In the genomic region with DNA sequence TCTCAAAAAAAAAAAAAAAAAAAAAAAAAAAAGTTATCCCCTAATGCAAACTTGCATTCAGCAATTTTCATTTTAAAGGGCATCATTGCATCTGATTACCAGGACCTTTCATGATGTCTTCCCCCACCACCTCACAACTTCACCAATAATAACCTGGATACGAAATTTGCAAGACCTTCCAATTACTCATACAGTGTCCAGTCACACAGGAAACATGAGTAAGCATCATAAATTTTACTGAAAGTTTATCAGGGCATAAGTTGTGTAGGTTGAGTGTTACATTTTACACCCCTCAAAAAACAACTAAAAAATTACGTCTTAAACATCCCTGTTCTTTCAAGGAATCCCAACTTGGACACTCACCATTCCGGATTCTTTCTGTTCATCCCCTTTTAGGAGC, we compare ENCODE assay signal across 24 cellular contexts.
DNase-seq lines count a peak whose midpoint lies in the region; ATAC-seq, FAIRE-seq and TF ChIP-seq lines count a peak whose summit lies in the region.
"Had no signal": no experiment of that assay in that cellular context is flagged by ENCODE, and none has a peak within 500 bp of the region (broad histone marks: within the 10 kb centered on the region; RNA-seq: fewer than 3 reads in every experiment).

No MANE protein-coding gene starts in this region.

- H3K27ac ChIP-seq in brain microvascular endothelial cell (no peak overlapping the region), dorsolateral prefrontal cortex (no peak overlapping the region)
- H3K27ac ChIP-seq: gastrocnemius medialis, hepatocyte had no signal

- in situ Hi-C loops in brain microvascular endothelial cell (cut with HindIII; ENCODE audit: low pct_ligation_motif_present, low sequenced_read_pairs): no loop called here

- H3K27me3 ChIP-seq in brain microvascular endothelial cell (replicated peaks) (no peaks in the 10 kb centered on the region), dorsolateral prefrontal cortex (peaks cover 0 to 3% (median 0%) of the 10 kb centered on the region in 45 donors)
- H3K27me3 ChIP-seq: gastrocnemius medialis, hepatocyte had no signal

- no peak for FAIRE-seq in GM19239 (lab: Jason Lieb, UNC)
- FAIRE-seq: HepG2 had no signal

- H3K36me3 ChIP-seq in brain microvascular endothelial cell (replicated peaks): no peaks in the 10 kb centered on the region
- H3K36me3 ChIP-seq: gastrocnemius medialis had no signal

- no peak for ATAC-seq in GM19455 (IDR thresholded peaks at IDR 0.05; ENCODE audit: unreplicated experiment)
- ATAC-seq: gastrocnemius medialis; GM23338; HepG2; left ventricle myocardium superior; naive thymus-derived CD4-positive, alpha-beta T cell; T-cell had no signal

- TF ChIP-seq CTCF in brain microvascular endothelial cell (IDR thresholded peaks at IDR 0.05; ENCODE audit: low read depth, low read length, missing control alignments) (no peak), dorsolateral prefrontal cortex (IDR thresholded peaks at IDR 0.05 in 54 of 56, conservative IDR thresholded peaks at IDR 0.05 in 2 of 56; ENCODE audit: low read depth in 1 of 56, partially characterized antibody in 56 of 56) (no peak)

- DNase-seq in ELR (ENCODE audit: low read depth) (peak; percentile 64), M059J (ENCODE audit: low read depth) (peak; percentile 87), brain microvascular endothelial cell (peak; percentile 4), kidney tubule cell (ENCODE audit: low spot score) (peak; percentile 33), GM19239 (ENCODE audit: insufficient read length, low spot score) (no peak), dorsolateral prefrontal cortex (no peak)
- DNase-seq: activated CD4-positive, alpha-beta memory T cell treated with anti-CD3 and anti-CD28 coated beads, Interleukin-2, amount 10 ng/mL, durations not matched to agents 7 days and 5 days; activated naive CD8-positive, alpha-beta T cell treated with anti-CD3 and anti-CD28 coated beads, Interleukin-2, amount 10 ng/mL, durations not matched to agents 7 days and 5 days; effector CD4-positive, alpha-beta T cell; gastrocnemius medialis; immature natural killer cell; left ventricle myocardium superior; naive thymus-derived CD4-positive, alpha-beta T cell; NCI-H2081; NCI-H774; nucleus accumbens; retina; stimulated activated CD4-positive, alpha-beta T cell treated with anti-CD3 and anti-CD28 coated beads, Interleukin-2, amount 100 ng/mL, for 24 hours; T-cell had no signal

- intact Hi-C loops in dorsolateral prefrontal cortex (cut with DNase I): no loop called here

- no peak overlapping the region for H3K4me3 ChIP-seq in brain microvascular endothelial cell (ENCODE audit: low read depth, low read length)
- H3K4me3 ChIP-seq in dorsolateral prefrontal cortex: no peak overlapping the region
- H3K4me3 ChIP-seq: gastrocnemius medialis, GM23338, hepatocyte, smooth muscle cell had no signal

Comparison
In these comparisons a context has a peak if more than half of its experiments do, and no peak if none do; other contexts are left out.
1. DNase-seq: peak in ELR (single experiment), M059J (single experiment), brain microvascular endothelial cell (single experiment) and kidney tubule cell (single experiment); none in GM19239 (single experiment) and dorsolateral prefrontal cortex (0 of 10).